Comparison of ENCODE assay signal across 11 cellular contexts in the genomic region with DNA sequence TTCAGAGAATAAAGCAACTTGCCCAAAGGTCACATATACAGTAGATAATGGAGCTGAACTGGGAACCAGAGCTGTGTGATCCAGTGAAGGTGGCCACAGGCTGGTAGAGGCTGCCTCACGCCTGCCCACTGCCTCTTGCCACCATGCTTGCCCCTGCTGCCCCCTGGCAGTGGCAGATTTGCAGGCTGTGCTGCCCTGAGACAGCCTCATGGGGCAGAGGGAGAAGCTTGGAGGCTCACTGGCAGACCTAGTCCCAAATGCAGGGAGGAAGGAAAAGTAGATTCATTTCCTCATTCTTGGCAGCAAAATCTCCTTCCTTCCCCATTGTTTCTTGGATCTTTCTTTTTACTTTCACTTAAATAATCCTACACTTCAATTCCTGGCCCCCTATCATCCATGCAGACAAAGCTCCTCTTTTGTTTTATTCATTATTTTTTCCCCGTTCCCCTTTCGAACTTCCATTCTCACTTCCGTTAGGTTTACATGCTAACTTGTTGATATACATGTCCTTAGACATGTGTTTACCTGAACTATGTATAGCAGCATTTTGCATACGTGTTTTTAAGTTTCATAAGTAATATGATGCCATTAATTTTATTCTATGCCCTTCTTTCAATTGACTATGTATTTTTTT.
DNase-seq lines count a peak whose midpoint lies in the region; ATAC-seq and TF ChIP-seq lines count a peak whose summit lies in the region.
"Had no signal": no experiment of that assay in that cellular context is flagged by ENCODE, and none has a peak within 500 bp of the region (broad histone marks: within the 10 kb centered on the region; RNA-seq: fewer than 3 reads in every experiment).

No MANE protein-coding gene starts in this region.

- intact Hi-C loops in HCT116 (cut with micrococcal nuclease): no loop called here

- POLR2A ChIA-PET in HCT116 (lab: Charles Lee): no interaction called here

- ATAC-seq in HCT116 (peak; percentile 69; the same call in 1 of the 2 replicates), foreskin keratinocyte (peak; percentile 45), GM18867 (IDR thresholded peaks at IDR 0.05; ENCODE audit: unreplicated experiment) (no peak)

- no peak overlapping the region for H2AFZ ChIP-seq in HCT116 (ENCODE audit: low read depth, low read length, poor library complexity, severe bottlenecking)

- H3K27ac ChIP-seq in HCT116 (ENCODE audit: low read depth, low read length) (no peak overlapping the region), foreskin keratinocyte (peak overlapping the region; percentile 22), subcutaneous abdominal adipose tissue (ENCODE audit: low read depth, low read length) (peak overlapping the region; percentile 30)

- peak; percentile 49 for TF ChIP-seq RAD21 in HCT116 (IDR thresholded peaks at IDR 0.05; ENCODE audit: low read depth)

- no peak overlapping the region for H3K4me2 ChIP-seq in HCT116 (ENCODE audit: low read length)

- DNase-seq in HCT116 (ENCODE audit: low read depth, low spot score): no peak
- peak; percentile 28 for DNase-seq in RPMI8226
- no peak for DNase-seq in foreskin keratinocyte
- DNase-seq in NCI-H2227 (lab: John Stamatoyannopoulos, UW; ENCODE audit: unreplicated experiment): no peak
- DNase-seq in stimulated activated CD8-positive, alpha-beta memory T cell treated with anti-CD3 and anti-CD28 coated beads, Interleukin-4, amount 100 ng/mL, for 48 hours: no peak
- DNase-seq: activated CD4-positive, alpha-beta T cell treated with anti-CD3 and anti-CD28 coated beads for 4 hours; activated naive CD4-positive, alpha-beta T cell treated with anti-CD3 and anti-CD28 coated beads, Interleukin-2, amount 10 ng/mL, durations not matched to agents 7 days and 5 days; DMS53; NCI-H2029 had no signal

- peak in 2 of 3 experiments; percentile 15 to 21; a peak in 2 of 6 replicates for TF ChIP-seq CTCF in HCT116 (IDR thresholded peaks at IDR 0.05 in 2 of 3, conservative IDR thresholded peaks at IDR 0.05 in 1 of 3; ENCODE audit: borderline replicate concordance in 1 of 3, insufficient read depth in 1 of 3, low read depth in 2 of 3, low read length in 2 of 3)
- peak; percentile 46 for TF ChIP-seq CTCF in foreskin keratinocyte (conservative IDR thresholded peaks at IDR 0.05)

- H3K4me3 ChIP-seq in HCT116 (replicated peaks in 1 of 2; ENCODE audit: low read depth in 1 of 2, low read length in 2 of 2) (no peak overlapping the region), subcutaneous abdominal adipose tissue (ENCODE audit: low read depth in 1 of 5, low read length in 5 of 5) (no peak overlapping the region)

- RAD21 ChIA-PET in HCT116 (lab: Charles Lee; ENCODE audit: low non-redundant PET in 1 of 2, low total read pairs in 2 of 2, uncharacterized antibody in 2 of 2, unreplicated experiment in 2 of 2): no interaction called here

- TF ChIP-seq POLR2A in HCT116 (IDR thresholded peaks at IDR 0.05; ENCODE audit: borderline replicate concordance, extremely low read depth, insufficient read depth, insufficient read length): no peak

- H3K79me2 ChIP-seq in HCT116 (ENCODE audit: insufficient read depth, low read length): no peaks in the 10 kb centered on the region

- H3K9me3 ChIP-seq in HCT116 (ENCODE audit: control insufficient read depth in 1 of 2, insufficient read depth in 1 of 2, low read depth in 1 of 2, low read length in 2 of 2) (no peaks in the 10 kb centered on the region), subcutaneous abdominal adipose tissue (ENCODE audit: control insufficient read depth in 5 of 5, low read length in 5 of 5) (no peaks in the 10 kb centered on the region)

- CTCF ChIA-PET in HCT116 (lab: Charles Lee): interaction anchor here (0.8 kb wide), 1 partner anchor 13 kb away, joined by 3 read pairs; no protein-coding TSS in a partner anchor

- H3K4me1 ChIP-seq in HCT116 (ENCODE audit: control insufficient read depth in 1 of 2, insufficient read depth in 2 of 2, low read length in 2 of 2) (peaks cover 0 to 2% of the 10 kb centered on the region in 2 experiments; a peak in 1 of 4 replicates), foreskin keratinocyte (peaks cover 27% of the 10 kb centered on the region), subcutaneous abdominal adipose tissue (ENCODE audit: control insufficient read depth in 5 of 5, insufficient read depth in 5 of 5, low read length in 5 of 5) (peaks cover 8 to 40% (median 22%) of the 10 kb centered on the region in 5 donors)

- no TSS peak for BruUV-seq in HCT116 (replicated peaks; lab: Mats Ljungman, UMichigan)

- no peaks in the 10 kb centered on the region for H3K36me3 ChIP-seq in HCT116 (ENCODE audit: control insufficient read depth in 1 of 2, insufficient read depth in 2 of 2, low read length in 2 of 2)
- no peaks in the 10 kb centered on the region for H3K36me3 ChIP-seq in subcutaneous abdominal adipose tissue (ENCODE audit: control insufficient read depth in 5 of 5, insufficient read depth in 5 of 5, low read length in 5 of 5)

- no peaks in the 10 kb centered on the region; the same call in 1 of the 2 replicates for H3K9me2 ChIP-seq in HCT116 (ENCODE audit: insufficient read depth)

- no peak overlapping the region for H3K9ac ChIP-seq in HCT116 (ENCODE audit: low read length)
- no peak overlapping the region for H3K9ac ChIP-seq in subcutaneous abdominal adipose tissue (ENCODE audit: low read length in 5 of 5)

- no peaks in the 10 kb centered on the region for H4K20me1 ChIP-seq in HCT116 (ENCODE audit: insufficient read depth)

- no peaks in the 10 kb centered on the region for H3K27me3 ChIP-seq in HCT116 (ENCODE audit: insufficient read depth, low read length)
- no peaks in the 10 kb centered on the region for H3K27me3 ChIP-seq in foreskin keratinocyte
- H3K27me3 ChIP-seq in subcutaneous abdominal adipose tissue (ENCODE audit: control insufficient read depth in 5 of 5, insufficient read depth in 4 of 5, low read length in 5 of 5): no peaks in the 10 kb centered on the region

TF ChIP-seq in HCT116, 20 proteins besides CTCF, POLR2A, EP300 and RAD21:
- TF ChIP-seq, protein P1, sequence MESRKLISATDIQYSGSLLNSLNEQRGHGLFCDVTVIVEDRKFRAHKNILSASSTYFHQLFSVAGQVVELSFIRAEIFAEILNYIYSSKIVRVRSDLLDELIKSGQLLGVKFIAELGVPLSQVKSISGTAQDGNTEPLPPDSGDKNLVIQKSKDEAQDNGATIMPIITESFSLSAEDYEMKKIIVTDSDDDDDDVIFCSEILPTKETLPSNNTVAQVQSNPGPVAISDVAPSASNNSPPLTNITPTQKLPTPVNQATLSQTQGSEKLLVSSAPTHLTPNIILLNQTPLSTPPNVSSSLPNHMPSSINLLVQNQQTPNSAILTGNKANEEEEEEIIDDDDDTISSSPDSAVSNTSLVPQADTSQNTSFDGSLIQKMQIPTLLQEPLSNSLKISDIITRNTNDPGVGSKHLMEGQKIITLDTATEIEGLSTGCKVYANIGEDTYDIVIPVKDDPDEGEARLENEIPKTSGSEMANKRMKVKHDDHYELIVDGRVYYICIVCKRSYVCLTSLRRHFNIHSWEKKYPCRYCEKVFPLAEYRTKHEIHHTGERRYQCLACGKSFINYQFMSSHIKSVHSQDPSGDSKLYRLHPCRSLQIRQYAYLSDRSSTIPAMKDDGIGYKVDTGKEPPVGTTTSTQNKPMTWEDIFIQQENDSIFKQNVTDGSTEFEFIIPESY (IDR thresholded peaks at IDR 0.05; ENCODE audit: extremely low read depth, insufficient replicate concordance, low read length): no peak
